Comparison of ENCODE assay signal across 17 cellular contexts in the genomic region with DNA sequence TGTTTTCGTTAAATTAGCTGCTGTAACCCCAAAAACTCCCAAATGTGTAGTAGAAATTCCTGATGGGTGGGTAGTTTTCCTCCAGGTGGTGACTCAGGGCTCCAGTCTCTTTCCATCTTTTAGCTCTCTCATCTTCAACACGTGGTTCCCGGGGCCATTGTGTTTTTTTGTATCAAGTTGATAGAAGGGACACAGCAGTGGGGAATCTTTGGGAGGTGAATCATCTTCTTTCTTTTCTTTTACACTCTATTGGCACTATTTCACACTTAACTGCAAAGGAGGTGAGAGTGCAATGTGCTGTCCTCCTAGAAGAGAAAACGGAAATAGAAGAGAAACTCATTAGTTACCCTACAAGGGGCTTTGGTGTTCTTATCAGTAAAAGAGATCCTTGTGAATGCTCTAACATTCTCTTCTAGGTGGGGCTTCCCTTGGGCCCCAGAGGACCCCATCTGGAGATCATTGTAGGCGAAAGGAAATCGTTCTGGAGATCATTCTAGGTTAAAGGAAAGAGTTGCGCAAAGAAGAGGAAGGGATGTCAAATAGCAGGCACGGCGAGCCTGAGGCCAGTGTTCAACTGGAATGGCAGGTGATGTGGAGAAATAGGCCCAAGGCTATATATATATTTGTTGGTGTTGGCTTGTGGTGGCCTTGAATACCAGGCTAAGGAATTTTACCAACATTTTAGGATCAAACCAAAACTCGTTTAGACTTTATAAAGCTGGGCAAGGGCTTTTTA.
"Had no signal": no experiment of that assay in that cellular context is flagged by ENCODE, and none has a peak within 500 bp of the region (broad histone marks: within the 10 kb centered on the region; RNA-seq: fewer than 3 reads in every experiment).

No MANE protein-coding gene starts in this region.

- ATAC-seq: activated CD8-positive, alpha-beta T cell treated with anti-CD3 and anti-CD28 coated beads for 36 hours; activated T-helper 17 cell treated with anti-CD3 and anti-CD28 coated beads, Interleukin-2, amount 50 U/mL, for 72 hours; body of pancreas; foreskin keratinocyte; upper lobe of right lung had no signal

- H3K9me3 ChIP-seq: body of pancreas, thoracic aorta, upper lobe of right lung had no signal

- H3K36me3 ChIP-seq: stomach, thoracic aorta, upper lobe of right lung had no signal

- H3K4me1 ChIP-seq: foreskin keratinocyte, upper lobe of right lung had no signal

- DNase-seq: activated B cell treated with CpG ODN at 0.5 μM for 24 hours; activated CD4-positive, alpha-beta T cell treated with anti-CD3 and anti-CD28 coated beads for 48 hours; activated CD8-positive, alpha-beta T cell treated with anti-CD3 and anti-CD28 coated beads for 36 hours; activated naive CD4-positive, alpha-beta T cell treated with Interleukin-2 at 50 U/mL for 16 hours; activated T-cell treated with anti-CD3 and anti-CD28 coated beads, Interleukin-2, amount 50 U/mL, for 1 hour; body of pancreas; caudate nucleus; dorsolateral prefrontal cortex; foreskin keratinocyte; glutamatergic neuron; hippocampal formation; stomach; upper lobe of right lung had no signal

- H3K27ac ChIP-seq: body of pancreas, dorsolateral prefrontal cortex, foreskin keratinocyte, thoracic aorta, upper lobe of right lung had no signal

- FAIRE-seq: keratinocyte, TTC549 had no signal

- H3K4me3 ChIP-seq: body of pancreas, dorsolateral prefrontal cortex, stomach, thoracic aorta, upper lobe of right lung had no signal

- H3K27me3 ChIP-seq: body of pancreas, stomach, upper lobe of right lung had no signal
